ENCODE assay signal across 1 cellular context in the genomic region with DNA sequence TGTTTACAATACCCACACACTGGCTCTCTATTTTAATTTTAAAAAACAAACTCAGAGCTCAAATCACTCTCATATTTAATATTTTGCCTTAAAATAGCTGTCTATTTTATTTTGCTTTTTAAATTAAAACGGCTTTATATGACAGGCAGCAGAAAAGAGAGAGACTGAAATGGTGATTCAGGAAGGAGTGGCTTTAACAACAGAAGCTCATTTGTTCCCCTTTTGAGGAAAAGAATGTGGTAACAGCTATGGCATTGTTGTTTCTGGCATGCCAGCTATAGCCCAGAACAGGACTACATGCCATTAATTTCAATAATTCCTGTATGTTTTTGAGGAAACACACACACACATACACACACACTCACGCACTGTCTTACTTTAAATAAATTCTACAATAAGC.
TF ChIP-seq lines count a peak whose summit lies in the region.

No MANE protein-coding gene starts in this region.

TF ChIP-seq in WTC11, 78 proteins besides CTCF, POLR2A, EP300 and RAD21 (continued from another document):
- TF ChIP-seq, protein P1, sequence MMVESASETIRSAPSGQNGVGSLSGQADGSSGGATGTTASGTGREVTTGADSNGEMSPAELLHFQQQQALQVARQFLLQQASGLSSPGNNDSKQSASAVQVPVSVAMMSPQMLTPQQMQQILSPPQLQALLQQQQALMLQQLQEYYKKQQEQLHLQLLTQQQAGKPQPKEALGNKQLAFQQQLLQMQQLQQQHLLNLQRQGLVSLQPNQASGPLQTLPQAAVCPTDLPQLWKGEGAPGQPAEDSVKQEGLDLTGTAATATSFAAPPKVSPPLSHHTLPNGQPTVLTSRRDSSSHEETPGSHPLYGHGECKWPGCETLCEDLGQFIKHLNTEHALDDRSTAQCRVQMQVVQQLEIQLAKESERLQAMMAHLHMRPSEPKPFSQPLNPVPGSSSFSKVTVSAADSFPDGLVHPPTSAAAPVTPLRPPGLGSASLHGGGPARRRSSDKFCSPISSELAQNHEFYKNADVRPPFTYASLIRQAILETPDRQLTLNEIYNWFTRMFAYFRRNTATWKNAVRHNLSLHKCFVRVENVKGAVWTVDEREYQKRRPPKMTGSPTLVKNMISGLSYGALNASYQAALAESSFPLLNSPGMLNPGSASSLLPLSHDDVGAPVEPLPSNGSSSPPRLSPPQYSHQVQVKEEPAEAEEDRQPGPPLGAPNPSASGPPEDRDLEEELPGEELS (CRISPR knock-in tag; IDR thresholded peaks at IDR 0.05) = no peak
- TF ChIP-seq CREB1 (CRISPR knock-in tag; IDR thresholded peaks at IDR 0.05) (no peak), KAT7 (CRISPR knock-in tag; IDR thresholded peaks at IDR 0.05; ENCODE audit: borderline replicate concordance) (no peak), USF2 (CRISPR knock-in tag; IDR thresholded peaks at IDR 0.05) (no peak), GRHL2 (CRISPR knock-in tag; IDR thresholded peaks at IDR 0.05; ENCODE audit: insufficient replicate concordance, severe bottlenecking) (no peak), TEAD4 (CRISPR knock-in tag; IDR thresholded peaks at IDR 0.05) (no peak)
- TF ChIP-seq, protein P2, sequence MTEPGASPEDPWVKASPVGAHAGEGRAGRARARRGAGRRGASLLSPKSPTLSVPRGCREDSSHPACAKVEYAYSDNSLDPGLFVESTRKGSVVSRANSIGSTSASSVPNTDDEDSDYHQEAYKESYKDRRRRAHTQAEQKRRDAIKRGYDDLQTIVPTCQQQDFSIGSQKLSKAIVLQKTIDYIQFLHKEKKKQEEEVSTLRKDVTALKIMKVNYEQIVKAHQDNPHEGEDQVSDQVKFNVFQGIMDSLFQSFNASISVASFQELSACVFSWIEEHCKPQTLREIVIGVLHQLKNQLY (CRISPR knock-in tag; IDR thresholded peaks at IDR 0.05) = no peak
- TF ChIP-seq, protein P3, sequence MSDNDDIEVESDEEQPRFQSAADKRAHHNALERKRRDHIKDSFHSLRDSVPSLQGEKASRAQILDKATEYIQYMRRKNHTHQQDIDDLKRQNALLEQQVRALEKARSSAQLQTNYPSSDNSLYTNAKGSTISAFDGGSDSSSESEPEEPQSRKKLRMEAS (CRISPR knock-in tag; IDR thresholded peaks at IDR 0.05) = no peak
